In the genomic region with DNA sequence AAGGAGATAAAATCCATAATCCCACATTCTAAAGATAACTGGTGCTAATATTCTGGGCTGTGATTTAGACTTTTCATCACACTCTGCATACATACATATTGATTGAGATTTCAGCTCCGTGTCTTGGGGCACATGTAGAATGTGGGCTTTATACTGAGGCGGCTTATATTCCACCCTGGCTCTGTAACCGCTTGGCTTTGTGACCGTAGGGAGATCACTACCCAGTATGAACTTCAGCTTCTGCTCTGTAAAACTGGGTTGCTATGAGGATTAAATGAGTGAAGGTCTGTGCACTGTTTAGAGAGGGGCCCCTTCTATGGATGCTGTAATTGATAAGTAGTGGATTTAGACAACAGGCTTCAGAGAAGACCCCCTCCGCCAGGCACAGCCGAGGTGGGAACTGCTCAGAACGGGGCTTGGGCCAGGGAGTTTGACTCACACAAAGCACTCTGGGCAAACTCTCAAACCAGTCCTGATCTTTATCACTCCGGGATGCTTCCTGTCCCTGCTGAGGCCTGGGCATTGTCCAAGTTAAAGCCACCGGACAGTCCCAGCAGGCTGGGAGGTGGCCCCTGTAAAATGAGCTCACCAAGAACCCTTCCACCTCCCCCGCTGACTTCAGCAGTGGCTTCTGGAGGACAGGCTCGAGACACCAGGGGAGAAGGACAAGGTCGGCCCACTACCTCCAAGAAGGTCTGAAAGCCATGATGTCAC, we compare ENCODE assay signal across 11 cellular contexts. TPM values are rescaled to one million over a fixed set of nuclear protein-coding genes. Genes with fewer than 3 reads are reported as not detected.
DNase-seq lines count a peak whose midpoint lies in the region; ATAC-seq and TF ChIP-seq lines count a peak whose summit lies in the region.
"Had no signal": no experiment of that assay in that cellular context is flagged by ENCODE, and none has a peak within 500 bp of the region (broad histone marks: within the 10 kb centered on the region; RNA-seq: fewer than 3 reads in every experiment).

No MANE protein-coding gene starts in this region.

- H3K27ac Mint-ChIP-seq in mesothelial cell of epicardium, result peak overlapping the region; percentile 17
- no peak overlapping the region for H3K27ac Mint-ChIP-seq in effector memory CD8-positive, alpha-beta T cell

- 51 to 52% methylated on average over 12 of the region's 12 CpGs for WGBS in esophagus, 2 donors

- no peak for TF ChIP-seq CTCF in mesothelial cell of epicardium (IDR thresholded peaks at IDR 0.05; ENCODE audit: unreplicated experiment)

- no peaks in the 10 kb centered on the region for H3K9me3 ChIP-seq in esophagus (ENCODE audit: control insufficient read depth in 2 of 2, insufficient read depth in 1 of 2, low read depth in 1 of 2, low read length in 1 of 2)

- peaks cover 14 to 25% of the 10 kb centered on the region in 2 donors for H3K4me1 ChIP-seq in esophagus (ENCODE audit: control insufficient read depth in 2 of 2, insufficient read depth in 2 of 2, low read length in 1 of 2)

- no peaks in the 10 kb centered on the region for H3K27me3 ChIP-seq in esophagus (ENCODE audit: control insufficient read depth in 1 of 2, insufficient read depth in 2 of 2, low read length in 2 of 2)

- no peaks in the 10 kb centered on the region for H3K36me3 ChIP-seq in esophagus (ENCODE audit: control insufficient read depth in 2 of 2, insufficient read depth in 2 of 2, low read length in 1 of 2)

- DNase-seq in NCI-H2196 (lab: John Stamatoyannopoulos, UW; ENCODE audit: unreplicated experiment), result peak; percentile 8
- DNase-seq in NCI-H2196 treated with DMSO at 0.1 percent for 48 hours (lab: John Stamatoyannopoulos, UW; ENCODE audit: unreplicated experiment), result no peak
- DNase-seq in mesothelial cell of epicardium (ENCODE audit: low spot score in 2 of 2, unreplicated experiment in 2 of 2), result no peak
- no peak for DNase-seq in effector memory CD8-positive, alpha-beta T cell
- DNase-seq in T-helper 9 cell, result no peak
- DNase-seq in amniotic stem cell (lab: John Stamatoyannopoulos, UW), result no peak
- DNase-seq: amygdala, NCI-H146 had no signal

- H3K27ac ChIP-seq in esophagus (ENCODE audit: low read depth in 2 of 2, low read length in 1 of 2), result peak overlapping the region; percentile 45 to 53

- H3K4me3 ChIP-seq in esophagus (ENCODE audit: low read depth in 1 of 2, low read length in 2 of 2), result no peak overlapping the region

- ATAC-seq in effector memory CD8-positive, alpha-beta T cell (replicated peaks), result no peak
- no peak for ATAC-seq in GM21529 (IDR thresholded peaks at IDR 0.05; ENCODE audit: unreplicated experiment)

- no peak overlapping the region for H3K4me3 Mint-ChIP-seq in mesothelial cell of epicardium
- H3K4me3 Mint-ChIP-seq in effector memory CD8-positive, alpha-beta T cell, result no peak overlapping the region

- no peaks in the 10 kb centered on the region for H3K36me3 Mint-ChIP-seq in mesothelial cell of epicardium
- no peaks in the 10 kb centered on the region for H3K36me3 Mint-ChIP-seq in effector memory CD8-positive, alpha-beta T cell (ENCODE audit: insufficient read depth)

- H3K27me3 Mint-ChIP-seq in mesothelial cell of epicardium (ENCODE audit: low read depth), result no peaks in the 10 kb centered on the region
- H3K27me3 Mint-ChIP-seq in effector memory CD8-positive, alpha-beta T cell, result no peaks in the 10 kb centered on the region

- no peaks in the 10 kb centered on the region for H3K9me3 Mint-ChIP-seq in mesothelial cell of epicardium
- H3K9me3 Mint-ChIP-seq in effector memory CD8-positive, alpha-beta T cell, result no peaks in the 10 kb centered on the region

- peaks cover 17% of the 10 kb centered on the region for H3K4me1 Mint-ChIP-seq in mesothelial cell of epicardium
- no peaks in the 10 kb centered on the region for H3K4me1 Mint-ChIP-seq in effector memory CD8-positive, alpha-beta T cell (ENCODE audit: low read depth in 2 of 2)

RNA-seq across cellular contexts. Expression of a gene that starts 17.2 kb away (rescaled TPM):
- polyA plus RNA-seq in esophagus, result 10 to 100 TPM; 14.2 to 17.7 TPM
- 21.8 to 22.4 TPM (median 22.0 TPM) in 3 replicates for total RNA-seq in mesothelial cell of epicardium

RNA-seq across cellular contexts. Expression of a gene that starts 23.3 kb away (rescaled TPM):
- polyA plus RNA-seq in esophagus, result not detected
- total RNA-seq in mesothelial cell of epicardium, result not detected in 3 replicates
- total RNA-seq: T-helper 2 cell treated with Interferon-gamma antibody and Interleukin-4, amounts not matched to agents 100 ng/mL and 5 ng/mL, for 36 hours had no signal
